In the genomic region with DNA sequence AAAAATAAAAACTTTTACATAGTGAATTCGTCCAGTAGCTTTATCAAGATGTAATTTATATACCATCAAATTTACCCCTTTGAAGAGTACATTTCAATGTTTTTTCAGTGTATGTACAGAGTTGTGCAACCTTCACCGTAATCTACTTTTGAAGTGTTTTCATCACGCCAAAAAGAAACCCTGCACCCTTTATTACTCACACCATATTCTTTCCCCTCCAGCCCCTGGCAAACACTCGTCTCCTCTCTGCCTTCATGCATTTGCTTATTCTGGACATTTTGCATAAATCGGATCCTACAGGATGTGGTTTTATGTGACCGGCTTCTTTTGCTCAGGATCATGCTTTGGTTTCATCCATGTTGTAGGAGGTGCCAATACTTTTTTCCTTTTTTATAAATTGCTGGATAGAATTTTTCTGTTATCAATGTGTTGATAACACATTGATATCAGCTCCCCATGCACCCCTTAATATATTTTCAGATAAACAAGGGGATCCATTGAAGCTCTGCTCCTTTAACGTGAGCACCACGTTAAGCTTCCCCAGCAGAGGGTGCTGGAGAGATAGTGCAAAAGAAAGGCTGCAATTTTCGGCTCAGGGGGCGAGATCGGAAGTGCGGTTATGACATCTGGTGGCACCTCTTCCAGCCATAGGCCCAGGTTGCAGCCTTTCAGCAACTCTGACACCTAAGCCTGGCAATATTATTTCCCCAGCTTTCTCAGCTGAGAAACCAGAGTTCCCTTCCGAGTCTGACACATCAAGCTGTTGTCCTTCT, we compare ENCODE assay signal across 8 cellular contexts.
DNase-seq lines count a peak whose midpoint lies in the region; ATAC-seq and TF ChIP-seq lines count a peak whose summit lies in the region.

No MANE protein-coding gene starts in this region.

- no peak overlapping the region for H2BK5ac ChIP-seq in neuronal stem cell (ENCODE audit: low read length)

- H4K8ac ChIP-seq in neuronal stem cell (ENCODE audit: low read depth, low read length), result no peak overlapping the region

- no CpG with 5 or more reads among the region's 13 CpGs for WGBS in neuronal stem cell (ENCODE audit: extremely low coverage in 2 of 2, insufficient read length in 2 of 2, insufficient replicate concordance in 1 of 2), 2 donors

- H3K79me1 ChIP-seq in neuronal stem cell (ENCODE audit: low read depth, low read length), result no peaks in the 10 kb centered on the region

- H3K4me1 Mint-ChIP-seq in brain, result no peaks in the 10 kb centered on the region

- H3K4me3 ChIP-seq in neuronal stem cell (ENCODE audit: low read length in 2 of 2), result no peak overlapping the region

- no peak overlapping the region for H2AFZ ChIP-seq in neuronal stem cell (ENCODE audit: low read length)

- peaks cover 8% of the 10 kb centered on the region for H3K27me3 Mint-ChIP-seq in brain

- H4K91ac ChIP-seq in neuronal stem cell (ENCODE audit: low read depth, low read length, poor library complexity), result no peak overlapping the region

- no peak overlapping the region for H3K4me3 Mint-ChIP-seq in brain

- no peak overlapping the region for H2BK120ac ChIP-seq in neuronal stem cell (ENCODE audit: low read depth, low read length)

- no peaks in the 10 kb centered on the region for H3K36me3 ChIP-seq in neuronal stem cell (replicated peaks in 1 of 2; ENCODE audit: control insufficient read depth in 2 of 2, insufficient read depth in 2 of 2, low read length in 2 of 2)

- no peak overlapping the region for H3K9ac ChIP-seq in neuronal stem cell (ENCODE audit: low read depth, low read length, poor library complexity)

- DNase-seq in DMS53 (lab: John Stamatoyannopoulos, UW) (peak; percentile 61), DMS53 treated with DMSO at 0.1 percent for 48 hours (lab: John Stamatoyannopoulos, UW; ENCODE audit: unreplicated experiment) (no peak), NCI-H2227 treated with DMSO at 0.1 percent for 48 hours (lab: John Stamatoyannopoulos, UW) (peak; percentile 4), neuronal stem cell (ENCODE audit: low spot score) (peak; percentile 2)
- no peak for DNase-seq in effector CD8-positive, alpha-beta T cell (lab: John Stamatoyannopoulos, UW)

- TF ChIP-seq CTCF in brain (conservative IDR thresholded peaks at IDR 0.05), result peak; percentile 54 to 69

- no peak overlapping the region for H3K14ac ChIP-seq in neuronal stem cell (ENCODE audit: low read length)

- H3K36me3 Mint-ChIP-seq in brain, result no peaks in the 10 kb centered on the region

- H3K9me3 ChIP-seq in neuronal stem cell (replicated peaks in 1 of 2; ENCODE audit: control insufficient read depth in 2 of 2, insufficient read depth in 1 of 2, low read depth in 1 of 2, low read length in 2 of 2), result no peaks in the 10 kb centered on the region

- no peak overlapping the region for H3K27ac ChIP-seq in neuronal stem cell (replicated peaks; ENCODE audit: low read length)

- no peak overlapping the region for H2AK5ac ChIP-seq in neuronal stem cell (ENCODE audit: low read depth, low read length)

- no peak overlapping the region for H3K4ac ChIP-seq in neuronal stem cell (ENCODE audit: low read length)

- H2BK15ac ChIP-seq in neuronal stem cell (ENCODE audit: low read length), result no peak overlapping the region

- no peak overlapping the region for H3K4me2 ChIP-seq in neuronal stem cell (ENCODE audit: insufficient read depth, low read length, poor library complexity, severe bottlenecking)

- ATAC-seq in GM19455 (IDR thresholded peaks at IDR 0.05; ENCODE audit: unreplicated experiment) (no peak), GM21360 (IDR thresholded peaks at IDR 0.05; ENCODE audit: unreplicated experiment) (no peak)

- H3K18ac ChIP-seq in neuronal stem cell (ENCODE audit: low read length), result no peak overlapping the region

- H3K27ac Mint-ChIP-seq in brain, result no peak overlapping the region

- H2BK12ac ChIP-seq in neuronal stem cell (ENCODE audit: low read length), result no peak overlapping the region

- no peaks in the 10 kb centered on the region for H3K9me3 Mint-ChIP-seq in brain

- H3K4me1 ChIP-seq in neuronal stem cell (ENCODE audit: control insufficient read depth in 2 of 2, insufficient read depth in 1 of 2, low read depth in 1 of 2, low read length in 2 of 2), result no peaks in the 10 kb centered on the region

- H3K27me3 ChIP-seq in neuronal stem cell (ENCODE audit: control insufficient read depth in 3 of 3, insufficient read depth in 3 of 3, low read depth in 1 of 3, low read length in 3 of 3), result no peaks in the 10 kb centered on the region

- H3K23ac ChIP-seq in neuronal stem cell (ENCODE audit: low read depth, low read length, poor library complexity), result no peak overlapping the region

Comparison
In these comparisons a context has a peak if more than half of its experiments do, and no peak if none do; other contexts are left out.
1. DNase-seq: peak in DMS53 (single experiment), NCI-H2227 treated with DMSO at 0.1 percent for 48 hours (single experiment) and neuronal stem cell (single experiment); none in DMS53 treated with DMSO at 0.1 percent for 48 hours (single experiment) and effector CD8-positive, alpha-beta T cell (single experiment).